13 cellular contexts compared by ENCODE assay signal in genomic region chrX:119181491-119181890, GRCh38. TPM values are rescaled to one million over a fixed set of nuclear protein-coding genes. Genes with fewer than 3 reads are reported as not detected.
DNase-seq lines count a peak whose midpoint lies in the region; ATAC-seq and TF ChIP-seq lines count a peak whose summit lies in the region.
"Had no signal": no experiment of that assay in that cellular context is flagged by ENCODE, and none has a peak within 500 bp of the region (broad histone marks: within the 10 kb centered on the region; RNA-seq: fewer than 3 reads in every experiment).

No MANE protein-coding gene starts in this region.

- no peak overlapping the region for H2AFZ ChIP-seq in PC-3 (ENCODE audit: low read length)

- H3F3A ChIP-seq in PC-3 (ENCODE audit: low read length, unreplicated experiment), result no peaks in the 10 kb centered on the region

- intact Hi-C loops in left ventricle myocardium inferior (cut with micrococcal nuclease), result no loop called here
- intact Hi-C loops in PC-3 (cut with micrococcal nuclease), result loop anchor here (2.0 kb wide), 1 partner anchor 37 kb away; no protein-coding TSS in a partner anchor
- intact Hi-C loops in thyroid gland (cut with DNase I), result no loop called here

- no peak overlapping the region for H3K4me2 ChIP-seq in PC-3 (ENCODE audit: low read length)
- H3K4me2 ChIP-seq: KMS-11 had no signal

- CTCF ChIA-PET in PC-3 (lab: Charles Lee), result interaction anchor here (1.0 kb wide), 1 partner anchor 106 kb away, joined by 7 read pairs; no protein-coding TSS in a partner anchor

- TF ChIP-seq CTCF in left ventricle myocardium inferior (IDR thresholded peaks at IDR 0.05; ENCODE audit: borderline replicate concordance), result peak; percentile 26
- peak in 1 of 2 donors; percentile 13 for TF ChIP-seq CTCF in right atrium auricular region (IDR thresholded peaks at IDR 0.05)
- TF ChIP-seq CTCF in PC-3 (conservative IDR thresholded peaks at IDR 0.05; ENCODE audit: low read depth, low read length), result peak; percentile 75
- peak; percentile 41 for TF ChIP-seq CTCF in fibroblast of pulmonary artery (IDR thresholded peaks at IDR 0.05; ENCODE audit: low read length, missing control alignments)
- TF ChIP-seq CTCF in thyroid gland (IDR thresholded peaks at IDR 0.05), result no peak

- 0 to 20% methylated on average over 1 of the region's 2 CpGs for WGBS in thyroid gland, 2 donors

- H3K36me3 ChIP-seq in left ventricle myocardium inferior (no peaks in the 10 kb centered on the region), right atrium auricular region (no peaks in the 10 kb centered on the region), PC-3 (ENCODE audit: low read depth, low read length) (no peaks in the 10 kb centered on the region), thyroid gland (no peaks in the 10 kb centered on the region)

- no peak overlapping the region for H3K9ac ChIP-seq in PC-3 (ENCODE audit: low read length)
- H3K9ac ChIP-seq: KMS-11 had no signal

- H3K4me3 ChIP-seq in left ventricle myocardium inferior (no peak overlapping the region), right atrium auricular region (no peak overlapping the region), PC-3 (ENCODE audit: low read length) (no peak overlapping the region), fibroblast of pulmonary artery (replicated peaks; ENCODE audit: low read depth, low read length) (no peak overlapping the region), thyroid gland (replicated peaks in 1 of 3) (no peak overlapping the region)

- no peak overlapping the region for H3K27ac ChIP-seq in left ventricle myocardium inferior (replicated peaks)
- H3K27ac ChIP-seq in right atrium auricular region, result no peak overlapping the region
- no peak overlapping the region for H3K27ac ChIP-seq in PC-3 (ENCODE audit: low read length)
- H3K27ac ChIP-seq in thyroid gland, result no peak overlapping the region
- H3K27ac ChIP-seq: KMS-11 had no signal

- H3K4me1 ChIP-seq in left ventricle myocardium inferior (no peaks in the 10 kb centered on the region), right atrium auricular region (no peaks in the 10 kb centered on the region), PC-3 (ENCODE audit: insufficient read depth, low read length) (no peaks in the 10 kb centered on the region), thyroid gland (no peaks in the 10 kb centered on the region)

- POLR2A ChIA-PET in PC-3 (lab: Charles Lee; ENCODE audit: unreplicated experiment), result no interaction called here

- ATAC-seq in PC-3 (peak; percentile 97), GM21619 (IDR thresholded peaks at IDR 0.05; ENCODE audit: unreplicated experiment) (no peak)
- ATAC-seq: activated naive CD4-positive, alpha-beta T cell treated with anti-CD3 and anti-CD28 coated beads, Interleukin-2, amount 50 U/mL, for 72 hours had no signal

- TF ChIP-seq POLR2A in thyroid gland (IDR thresholded peaks at IDR 0.05), result no peak

- H4K20me1 ChIP-seq in PC-3 (ENCODE audit: low read length), result no peaks in the 10 kb centered on the region

- H3K79me2 ChIP-seq in PC-3 (ENCODE audit: low read length), result no peaks in the 10 kb centered on the region

- H3K9me3 ChIP-seq in left ventricle myocardium inferior (replicated peaks) (no peaks in the 10 kb centered on the region), right atrium auricular region (no peaks in the 10 kb centered on the region), PC-3 (ENCODE audit: low read length) (no peaks in the 10 kb centered on the region), thyroid gland (no peaks in the 10 kb centered on the region)

- H3K27me3 ChIP-seq in left ventricle myocardium inferior (ENCODE audit: low read depth), result no peaks in the 10 kb centered on the region
- H3K27me3 ChIP-seq in right atrium auricular region, result no peaks in the 10 kb centered on the region
- no peaks in the 10 kb centered on the region for H3K27me3 ChIP-seq in PC-3 (ENCODE audit: low read length)
- no peaks in the 10 kb centered on the region for H3K27me3 ChIP-seq in thyroid gland

- no TSS peak for BruUV-seq in PC-3 (replicated peaks; lab: Mats Ljungman, UMichigan)

- DNase-seq in left ventricle myocardium inferior (no peak), right atrium auricular region (ENCODE audit: low spot score) (no peak), PC-3 (peak; percentile 70), fibroblast of pulmonary artery (ENCODE audit: low read depth) (peak; percentile 36), thyroid gland (peak; percentile 3 to 8), NCI-H1930 (lab: John Stamatoyannopoulos, UW) (no peak)
- DNase-seq in NK-92 treated with Interleukin-12 subunit alpha and Interleukin-12 subunit beta, amount 100 ng/mL, for 24 hours (lab: John Stamatoyannopoulos, UW), result no peak
- DNase-seq: activated CD4-positive, CD25-positive, alpha-beta regulatory T cell; C1 segment of cervical spinal cord; stimulated activated CD4-positive, alpha-beta T cell treated with anti-CD3 and anti-CD28 coated beads, Interleukin-15, amount 100 ng/mL, for 24 hours had no signal

- no peaks in the 10 kb centered on the region for H3K9me2 ChIP-seq in PC-3 (replicated peaks; ENCODE audit: low read length)

RNA-seq across cellular contexts. Expression of gene KIAA1210, which starts 53.9 kb away (rescaled TPM):
- total RNA-seq in left ventricle myocardium inferior, result not detected
- total RNA-seq in right atrium auricular region, result under 1 TPM in 1 of 2 donors, not detected in 1; 0.04 TPM
- 0.07 and 0.12 TPM in 2 replicates for total RNA-seq in PC-3 (2014; rRNA removed)
- under 1 TPM in 3 of 4 donors, not detected in 1; 0.08 to 0.94 (median 0.33) TPM for total RNA-seq in thyroid gland
- total RNA-seq: activated naive CD4-positive, alpha-beta T cell treated with anti-CD3 and anti-CD28 coated beads, Interleukin-2, amount 50 U/mL, for 72 hours had no signal

RNA-seq across cellular contexts. Expression of gene PGRMC1, which starts 54.6 kb away (rescaled TPM):
- total RNA-seq in left ventricle myocardium inferior (16.1 TPM), right atrium auricular region (10 to 100 TPM; 26.8 to 42.7 TPM), PC-3 (2014; rRNA removed) (248 and 253 TPM in 2 replicates), thyroid gland (100 to 1,000 TPM; 136 to 177 (median 153) TPM)

Comparison
In these comparisons a context has a peak if more than half of its experiments do, and no peak if none do; other contexts are left out.
1. DNase-seq: peak in PC-3 (single experiment), fibroblast of pulmonary artery (single experiment) and thyroid gland (2 of 2); none in left ventricle myocardium inferior (single experiment), right atrium auricular region (single experiment), NK-92 treated with Interleukin-12 subunit alpha and Interleukin-12 subunit beta, amount 100 ng/mL, for 24 hours (single experiment) and NCI-H1930 (0 of 2).
2. CTCF ChIP-seq: peak in left ventricle myocardium inferior (single experiment), PC-3 (single experiment) and fibroblast of pulmonary artery (single experiment); none in thyroid gland (0 of 6).